In the genomic region with DNA sequence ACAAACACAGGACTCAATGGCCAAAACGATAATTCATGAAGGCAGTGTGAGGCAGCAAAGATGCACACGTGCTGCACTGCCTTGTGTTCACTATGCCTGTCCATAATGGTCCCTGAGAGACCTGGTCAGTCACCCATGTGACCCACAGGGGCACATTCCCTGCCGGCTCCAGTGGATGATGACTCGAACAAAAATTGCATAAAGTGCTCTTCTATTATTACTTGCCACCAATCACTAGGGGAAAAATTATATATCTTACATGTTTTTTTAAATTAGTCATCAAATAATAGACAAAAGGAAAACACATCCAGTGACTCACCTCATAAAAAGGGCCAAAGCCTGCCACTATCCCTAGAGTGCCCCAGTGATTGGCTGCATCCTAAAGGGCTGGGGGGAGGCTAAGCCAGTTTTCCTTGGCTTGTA, we compare ENCODE assay signal across 11 cellular contexts. TPM values are rescaled to one million over a fixed set of nuclear protein-coding genes. Genes with fewer than 3 reads are reported as not detected.
DNase-seq lines count a peak whose midpoint lies in the region; ATAC-seq and TF ChIP-seq lines count a peak whose summit lies in the region.
"Had no signal": no experiment of that assay in that cellular context is flagged by ENCODE, and none has a peak within 500 bp of the region (broad histone marks: within the 10 kb centered on the region; RNA-seq: fewer than 3 reads in every experiment).

No MANE protein-coding gene starts in this region.

- H3K36me3 ChIP-seq in PC-3 (ENCODE audit: low read depth, low read length) (peaks cover 66% of the 10 kb centered on the region), neural progenitor cell (peaks cover 28% of the 10 kb centered on the region)
- H3K36me3 ChIP-seq: ovary had no signal

- no peaks in the 10 kb centered on the region for H3K9me3 ChIP-seq in PC-3 (ENCODE audit: low read length)
- H3K9me3 ChIP-seq in neural progenitor cell (ENCODE audit: low read depth): no peaks in the 10 kb centered on the region
- H3K9me3 ChIP-seq: ovary had no signal

- H3K9ac ChIP-seq in PC-3 (ENCODE audit: low read length): peak overlapping the region; percentile 39
- H3K9ac ChIP-seq in neural progenitor cell: no peak overlapping the region

- no TSS peak for BruUV-seq in PC-3 (replicated peaks; lab: Mats Ljungman, UMichigan)

- H3K27me3 Mint-ChIP-seq in neural progenitor cell (ENCODE audit: insufficient read depth, low read depth) (no peaks in the 10 kb centered on the region), progenitor cell of endocrine pancreas (no peaks in the 10 kb centered on the region)

- no peak overlapping the region for H3K27ac Mint-ChIP-seq in neural progenitor cell
- no peak overlapping the region for H3K27ac Mint-ChIP-seq in progenitor cell of endocrine pancreas

- H3K27ac ChIP-seq in PC-3 (ENCODE audit: low read length): peak overlapping the region; percentile 81
- H3K27ac ChIP-seq in neural progenitor cell: no peak overlapping the region
- H3K27ac ChIP-seq: ovary had no signal

- POLR2A ChIA-PET in PC-3 (lab: Charles Lee; ENCODE audit: unreplicated experiment): no interaction called here

- H3K79me2 ChIP-seq in PC-3 (ENCODE audit: low read length): peaks cover 13% of the 10 kb centered on the region; the same call in 1 of the 2 replicates
- H3K79me2 ChIP-seq in neural progenitor cell (ENCODE audit: low read depth): no peaks in the 10 kb centered on the region

- no peaks in the 10 kb centered on the region for H4K20me1 ChIP-seq in PC-3 (ENCODE audit: low read length)
- peaks cover 4% of the 10 kb centered on the region for H4K20me1 ChIP-seq in neural progenitor cell (ENCODE audit: low read depth)

- peak; percentile 90 for DNase-seq in GM03348 (ENCODE audit: low spot score)
- peak; percentile 97 for DNase-seq in PC-3
- DNase-seq in dermis blood vessel endothelial cell: peak; percentile 89
- DNase-seq in pulmonary artery endothelial cell (ENCODE audit: low read depth, low spot score): peak; percentile 61
- DNase-seq in neural progenitor cell (ENCODE audit: low spot score): no peak
- no peak for DNase-seq in progenitor cell of endocrine pancreas (ENCODE audit: low spot score, unreplicated experiment)
- no peak for DNase-seq in GF-D8 (lab: John Stamatoyannopoulos, UW)
- DNase-seq: anterior cingulate cortex, NCI-H1048, ovary had no signal

- TF ChIP-seq CTCF in PC-3 (conservative IDR thresholded peaks at IDR 0.05; ENCODE audit: low read depth, low read length) (no peak), neural progenitor cell (IDR thresholded peaks at IDR 0.05) (no peak), progenitor cell of endocrine pancreas (IDR thresholded peaks at IDR 0.05; ENCODE audit: unreplicated experiment) (no peak)

- H3K4me1 Mint-ChIP-seq in neural progenitor cell (no peaks in the 10 kb centered on the region), progenitor cell of endocrine pancreas (ENCODE audit: low read depth) (no peaks in the 10 kb centered on the region)

- H3K4me3 Mint-ChIP-seq in neural progenitor cell: no peak overlapping the region
- no peak overlapping the region for H3K4me3 Mint-ChIP-seq in progenitor cell of endocrine pancreas (ENCODE audit: low read depth)

- H3K36me3 Mint-ChIP-seq in neural progenitor cell (peaks cover 31% of the 10 kb centered on the region), progenitor cell of endocrine pancreas (ENCODE audit: insufficient read depth) (peaks cover 26% of the 10 kb centered on the region)

- H3K9me2 ChIP-seq in PC-3 (replicated peaks; ENCODE audit: low read length): no peaks in the 10 kb centered on the region

- ATAC-seq in PC-3 (peak; percentile 98), GM18511 (IDR thresholded peaks at IDR 0.05; ENCODE audit: unreplicated experiment) (no peak)

- H3K4me2 ChIP-seq in PC-3 (ENCODE audit: low read length): peak overlapping the region; percentile 72
- H3K4me2 ChIP-seq in neural progenitor cell: no peak overlapping the region

- H3K27me3 ChIP-seq in PC-3 (ENCODE audit: low read length) (no peaks in the 10 kb centered on the region), neural progenitor cell (no peaks in the 10 kb centered on the region)
- H3K27me3 ChIP-seq: ovary had no signal

- no peak overlapping the region for H2AFZ ChIP-seq in PC-3 (ENCODE audit: low read length)
- no peak overlapping the region for H2AFZ ChIP-seq in neural progenitor cell (replicated peaks)

- H3K9me3 Mint-ChIP-seq in neural progenitor cell (no peaks in the 10 kb centered on the region), progenitor cell of endocrine pancreas (ENCODE audit: low read depth) (no peaks in the 10 kb centered on the region)

- H3K4me3 ChIP-seq in PC-3 (ENCODE audit: low read length) (no peak overlapping the region), neural progenitor cell (no peak overlapping the region)
- H3K4me3 ChIP-seq: ovary had no signal

- H3F3A ChIP-seq in PC-3 (ENCODE audit: low read length, unreplicated experiment) (peaks cover 14% of the 10 kb centered on the region), neural progenitor cell (ENCODE audit: low read depth) (no peaks in the 10 kb centered on the region)

- H3K4me1 ChIP-seq in PC-3 (ENCODE audit: insufficient read depth, low read length) (peaks cover 29% of the 10 kb centered on the region), neural progenitor cell (no peaks in the 10 kb centered on the region)

- intact Hi-C loops in PC-3 (cut with micrococcal nuclease): loop anchor here (1.0 to 5.0 kb wide), 2 partner anchors 48 to 325 kb away; a partner anchor contains a TSS

- CTCF ChIA-PET in PC-3 (lab: Charles Lee): no interaction called here

RNA-seq across cellular contexts. Expression of a gene that starts 47.5 kb away (rescaled TPM):
- total RNA-seq in PC-3 (2014; rRNA removed) (49.3 and 57.5 TPM in 2 replicates), dermis blood vessel endothelial cell (47.6 and 81.5 TPM in 2 replicates), pulmonary artery endothelial cell (59.8 and 86.2 TPM in 2 replicates), neural progenitor cell (ENCODE audit: low replicate concordance) (62.3 and 74.1 TPM in 2 replicates), progenitor cell of endocrine pancreas (78.1 and 86.7 TPM in 2 replicates)

Comparison
In these comparisons a context has a peak if more than half of its experiments do, and no peak if none do; other contexts are left out.
1. DNase-seq: peak in GM03348 (single experiment), PC-3 (single experiment), dermis blood vessel endothelial cell (single experiment) and pulmonary artery endothelial cell (single experiment); none in neural progenitor cell (single experiment), progenitor cell of endocrine pancreas (single experiment) and GF-D8 (single experiment).